ENCODE assay signal across 36 cellular contexts in the genomic region with DNA sequence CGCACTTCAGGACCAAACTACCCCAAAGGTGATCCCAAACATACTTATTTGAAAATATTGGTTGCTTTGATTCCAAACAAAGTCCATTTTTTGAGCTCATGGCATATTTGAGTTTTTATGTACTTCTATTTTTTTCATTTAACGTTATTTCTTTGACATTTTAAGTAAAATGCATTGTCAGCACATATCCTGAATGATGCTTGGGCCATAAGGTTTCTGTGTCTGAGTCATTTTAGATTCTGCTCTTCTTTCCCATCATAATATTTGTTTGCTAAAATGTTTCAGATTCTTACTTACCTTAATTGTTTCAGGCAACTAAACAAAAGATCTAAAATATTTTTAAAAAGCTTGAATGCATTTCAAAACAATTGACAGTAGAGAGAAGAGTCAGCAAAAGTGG.
"Had no signal": no experiment of that assay in that cellular context is flagged by ENCODE, and none has a peak within 500 bp of the region (broad histone marks: within the 10 kb centered on the region; RNA-seq: fewer than 3 reads in every experiment).

No MANE protein-coding gene starts in this region.

- H3K36me3 ChIP-seq: ascending aorta, cardiac muscle cell had no signal

- H3K27ac Mint-ChIP-seq: activated B cell treated with CpG ODN at 0.5 μM for 24 hours; activated CD4-positive, alpha-beta memory T cell treated with anti-CD3 and anti-CD28 coated beads, Interleukin-2, amount 10 ng/mL, durations not matched to agents 7 days and 5 days; activated CD4-positive, alpha-beta T cell treated with anti-CD3 and anti-CD28 coated beads, Interleukin-2, amount 10 ng/mL, durations not matched to agents 24 days and 14 days; activated CD8-positive, alpha-beta memory T cell treated with anti-CD3 and anti-CD28 coated beads, Interleukin-2, amount 10 ng/mL, durations not matched to agents 7 days and 5 days; activated CD8-positive, alpha-beta T cell treated with anti-CD3 and anti-CD28 coated beads, Interleukin-2, amount 10 ng/mL, durations not matched to agents 7 days and 5 days; activated naive CD4-positive, alpha-beta T cell treated with anti-CD3 and anti-CD28 coated beads, Interleukin-2, amount 10 ng/mL, durations not matched to agents 7 days and 5 days; activated naive CD4-positive, alpha-beta T cell treated with anti-CD3 and anti-CD28 coated beads, Interleukin-2, amount 50 U/mL, for 24 hours; activated naive CD8-positive, alpha-beta T cell; activated naive CD8-positive, alpha-beta T cell treated with anti-CD3 and anti-CD28 coated beads, Interleukin-2, amount 10 ng/mL, durations not matched to agents 7 days and 5 days; activated naive CD8-positive, alpha-beta T cell treated with anti-CD3 and anti-CD28 coated beads, Interleukin-2, amount 50 U/mL, for 24 hours; activated T-cell treated with anti-CD3 and anti-CD28 coated beads, Interleukin-2, amount 50 U/mL, for 24 hours; activated T-helper 2 cell treated with anti-CD3 and anti-CD28 coated beads, Interferon-gamma antibody, Interleukin-2, Interleukin-4, amounts not matched to agents 10 μg/mL and 5 μg/mL and 100 μg/mL, durations not matched to agents 14 hours and 24 hours and 36 hours; brain; T-helper 1 cell treated with Interleukin-12 subunit alpha and Interleukin-12 subunit beta and Interleukin-4 antibody, amounts not matched to agents 30 μg/mL and 1 μg/mL, for 36 hours; T-helper 2 cell treated with Interferon-gamma antibody and Interleukin-4, amounts not matched to agents 5 μg/mL and 100 μg/mL, for 36 hours had no signal

- DNase-seq: activated B cell treated with CpG ODN at 0.5 μM for 24 hours; activated CD4-positive, alpha-beta memory T cell treated with anti-CD3 and anti-CD28 coated beads, Interleukin-2, amount 10 ng/mL, durations not matched to agents 7 days and 5 days; activated CD4-positive, alpha-beta T cell treated with anti-CD3 and anti-CD28 coated beads for 4 hours; activated CD4-positive, alpha-beta T cell treated with anti-CD3 and anti-CD28 coated beads, Interleukin-2, amount 10 ng/mL, durations not matched to agents 24 days and 14 days; activated CD4-positive, alpha-beta T cell treated with anti-CD3 and anti-CD28 coated beads, Interleukin-2, amount 50 U/mL, for 48 hours; activated CD4-positive, CD25-positive, alpha-beta regulatory T cell treated with anti-CD3 and anti-CD28 coated beads, Interleukin-2, amount 50 U/mL, for 72 hours; activated CD8-positive, alpha-beta memory T cell treated with anti-CD3 and anti-CD28 coated beads for 24 hours; activated CD8-positive, alpha-beta memory T cell treated with anti-CD3 and anti-CD28 coated beads, Interleukin-2, amount 10 ng/mL, durations not matched to agents 7 days and 5 days; activated CD8-positive, alpha-beta memory T cell treated with anti-CD3 and anti-CD28 coated beads, Interleukin-2, amount 50 U/mL, for 48 hours; activated CD8-positive, alpha-beta T cell treated with anti-CD3 and anti-CD28 coated beads, Interleukin-2, amount 10 ng/mL, durations not matched to agents 7 days and 5 days; activated effector memory CD4-positive, alpha-beta T cell treated with Interleukin-2 at 50 U/mL for 16 hours; activated gamma-delta T cell; activated naive CD4-positive, alpha-beta T cell treated with anti-CD3 and anti-CD28 coated beads, Interleukin-2, amount 10 ng/mL, durations not matched to agents 7 days and 5 days; activated naive CD4-positive, alpha-beta T cell treated with Interleukin-2 at 50 U/mL for 16 hours; activated naive CD8-positive, alpha-beta T cell treated with anti-CD3 and anti-CD28 coated beads, Interleukin-2, amount 10 ng/mL, durations not matched to agents 7 days and 5 days; activated naive CD8-positive, alpha-beta T cell treated with anti-CD3 and anti-CD28 coated beads, Interleukin-2, amount 50 U/mL, for 24 hours; activated T-cell treated with anti-CD3 and anti-CD28 coated beads, Interleukin-2, amount 50 U/mL, for 24 hours; activated T-cell treated with anti-CD3 and anti-CD28 coated beads, Interleukin-2, amount 50 U/mL, for 48 hours; amygdala; anterior cingulate cortex; caudate nucleus; cerebellar nuclear complex; T-helper 2 cell; T-helper 9 cell had no signal

- H3K4me1 Mint-ChIP-seq: activated B cell treated with CpG ODN at 0.5 μM for 24 hours; activated CD4-positive, alpha-beta memory T cell treated with anti-CD3 and anti-CD28 coated beads, Interleukin-2, amount 10 ng/mL, durations not matched to agents 7 days and 5 days; activated CD4-positive, alpha-beta T cell treated with anti-CD3 and anti-CD28 coated beads, Interleukin-2, amount 10 ng/mL, durations not matched to agents 24 days and 14 days; activated CD8-positive, alpha-beta memory T cell treated with anti-CD3 and anti-CD28 coated beads, Interleukin-2, amount 10 ng/mL, durations not matched to agents 7 days and 5 days; activated naive CD4-positive, alpha-beta T cell treated with anti-CD3 and anti-CD28 coated beads, Interleukin-2, amount 10 ng/mL, durations not matched to agents 7 days and 5 days; activated naive CD4-positive, alpha-beta T cell treated with anti-CD3 and anti-CD28 coated beads, Interleukin-2, amount 50 U/mL, for 24 hours; activated naive CD8-positive, alpha-beta T cell treated with anti-CD3 and anti-CD28 coated beads, Interleukin-2, amount 10 ng/mL, durations not matched to agents 7 days and 5 days; activated naive CD8-positive, alpha-beta T cell treated with anti-CD3 and anti-CD28 coated beads, Interleukin-2, amount 50 U/mL, for 24 hours; brain; central memory CD8-positive, alpha-beta T cell had no signal

- H3K36me3 Mint-ChIP-seq: activated CD8-positive, alpha-beta memory T cell treated with anti-CD3 and anti-CD28 coated beads, Interleukin-2, amount 10 ng/mL, durations not matched to agents 7 days and 5 days; activated naive CD4-positive, alpha-beta T cell treated with anti-CD3 and anti-CD28 coated beads, Interleukin-2, amount 10 ng/mL, durations not matched to agents 7 days and 5 days; activated naive CD4-positive, alpha-beta T cell treated with anti-CD3 and anti-CD28 coated beads, Interleukin-2, amount 50 U/mL, for 24 hours; activated naive CD8-positive, alpha-beta T cell; activated naive CD8-positive, alpha-beta T cell treated with anti-CD3 and anti-CD28 coated beads, Interleukin-2, amount 10 ng/mL, durations not matched to agents 7 days and 5 days; brain had no signal

- H3K27me3 Mint-ChIP-seq: activated B cell treated with CpG ODN at 0.5 μM for 24 hours; activated CD4-positive, alpha-beta memory T cell treated with anti-CD3 and anti-CD28 coated beads, Interleukin-2, amount 10 ng/mL, durations not matched to agents 7 days and 5 days; activated CD4-positive, alpha-beta T cell treated with anti-CD3 and anti-CD28 coated beads, Interleukin-2, amount 10 ng/mL, durations not matched to agents 24 days and 14 days; activated CD8-positive, alpha-beta memory T cell treated with anti-CD3 and anti-CD28 coated beads, Interleukin-2, amount 10 ng/mL, durations not matched to agents 7 days and 5 days; activated naive CD4-positive, alpha-beta T cell treated with anti-CD3 and anti-CD28 coated beads, Interleukin-2, amount 10 ng/mL, durations not matched to agents 7 days and 5 days; activated naive CD4-positive, alpha-beta T cell treated with anti-CD3 and anti-CD28 coated beads, Interleukin-2, amount 50 U/mL, for 24 hours; activated naive CD8-positive, alpha-beta T cell; activated naive CD8-positive, alpha-beta T cell treated with anti-CD3 and anti-CD28 coated beads, Interleukin-2, amount 10 ng/mL, durations not matched to agents 7 days and 5 days; activated naive CD8-positive, alpha-beta T cell treated with anti-CD3 and anti-CD28 coated beads, Interleukin-2, amount 50 U/mL, for 24 hours; activated T-cell treated with anti-CD3 and anti-CD28 coated beads, Interleukin-2, amount 50 U/mL, for 24 hours; brain; central memory CD8-positive, alpha-beta T cell had no signal

- H3K27ac ChIP-seq: ascending aorta, cardiac muscle cell, VCaP had no signal

- H3K9me3 Mint-ChIP-seq: activated CD4-positive, alpha-beta memory T cell treated with anti-CD3 and anti-CD28 coated beads, Interleukin-2, amount 10 ng/mL, durations not matched to agents 7 days and 5 days; activated CD4-positive, alpha-beta T cell treated with anti-CD3 and anti-CD28 coated beads, Interleukin-2, amount 10 ng/mL, durations not matched to agents 24 days and 14 days; activated naive CD4-positive, alpha-beta T cell treated with anti-CD3 and anti-CD28 coated beads, Interleukin-2, amount 10 ng/mL, durations not matched to agents 7 days and 5 days; activated naive CD4-positive, alpha-beta T cell treated with anti-CD3 and anti-CD28 coated beads, Interleukin-2, amount 50 U/mL, for 24 hours; activated naive CD8-positive, alpha-beta T cell treated with anti-CD3 and anti-CD28 coated beads, Interleukin-2, amount 50 U/mL, for 24 hours; activated T-helper 2 cell treated with anti-CD3 and anti-CD28 coated beads, Interferon-gamma antibody, Interleukin-2, Interleukin-4, amounts not matched to agents 10 μg/mL and 5 μg/mL and 100 μg/mL, durations not matched to agents 14 hours and 24 hours and 36 hours; brain; central memory CD8-positive, alpha-beta T cell; T-helper 1 cell treated with Interleukin-12 subunit alpha and Interleukin-12 subunit beta and Interleukin-4 antibody, amounts not matched to agents 30 μg/mL and 1 μg/mL, for 36 hours; T-helper 2 cell treated with Interferon-gamma antibody and Interleukin-4, amounts not matched to agents 5 μg/mL and 100 μg/mL, for 36 hours had no signal

- H3K27me3 ChIP-seq: ascending aorta, cardiac muscle cell had no signal

- ATAC-seq: activated CD8-positive, alpha-beta memory T cell treated with anti-CD3 and anti-CD28 coated beads, Interleukin-2, amount 10 ng/mL, durations not matched to agents 7 days and 5 days; activated CD8-positive, alpha-beta T cell treated with anti-CD3 and anti-CD28 coated beads, Interleukin-2, amount 10 ng/mL, durations not matched to agents 7 days and 5 days; activated naive CD8-positive, alpha-beta T cell treated with anti-CD3 and anti-CD28 coated beads, Interleukin-2, amount 50 U/mL, for 24 hours had no signal

- H3K4me3 Mint-ChIP-seq: activated B cell treated with CpG ODN at 0.5 μM for 24 hours; activated CD4-positive, alpha-beta memory T cell treated with anti-CD3 and anti-CD28 coated beads, Interleukin-2, amount 10 ng/mL, durations not matched to agents 7 days and 5 days; activated CD4-positive, alpha-beta T cell treated with anti-CD3 and anti-CD28 coated beads, Interleukin-2, amount 10 ng/mL, durations not matched to agents 24 days and 14 days; activated CD8-positive, alpha-beta memory T cell treated with anti-CD3 and anti-CD28 coated beads, Interleukin-2, amount 10 ng/mL, durations not matched to agents 7 days and 5 days; activated CD8-positive, alpha-beta T cell treated with anti-CD3 and anti-CD28 coated beads, Interleukin-2, amount 10 ng/mL, durations not matched to agents 7 days and 5 days; activated naive CD4-positive, alpha-beta T cell treated with anti-CD3 and anti-CD28 coated beads, Interleukin-2, amount 10 ng/mL, durations not matched to agents 7 days and 5 days; activated naive CD4-positive, alpha-beta T cell treated with anti-CD3 and anti-CD28 coated beads, Interleukin-2, amount 50 U/mL, for 24 hours; activated naive CD8-positive, alpha-beta T cell; activated naive CD8-positive, alpha-beta T cell treated with anti-CD3 and anti-CD28 coated beads, Interleukin-2, amount 10 ng/mL, durations not matched to agents 7 days and 5 days; activated naive CD8-positive, alpha-beta T cell treated with anti-CD3 and anti-CD28 coated beads, Interleukin-2, amount 50 U/mL, for 24 hours; activated T-cell treated with anti-CD3 and anti-CD28 coated beads, Interleukin-2, amount 50 U/mL, for 24 hours; brain; central memory CD8-positive, alpha-beta T cell; T-helper 1 cell treated with Interleukin-12 subunit alpha and Interleukin-12 subunit beta and Interleukin-4 antibody, amounts not matched to agents 30 μg/mL and 1 μg/mL, for 36 hours; T-helper 2 cell treated with Interferon-gamma antibody and Interleukin-4, amounts not matched to agents 5 μg/mL and 100 μg/mL, for 36 hours had no signal

- H3K9me3 ChIP-seq: ascending aorta had no signal

- H3K4me3 ChIP-seq: ascending aorta, cardiac muscle cell had no signal

- H3K4me1 ChIP-seq: ascending aorta had no signal

- FAIRE-seq: bronchial epithelial cell, TTC549 had no signal
